Comparison of ENCODE assay signal across 7 cellular contexts in the genomic region with DNA sequence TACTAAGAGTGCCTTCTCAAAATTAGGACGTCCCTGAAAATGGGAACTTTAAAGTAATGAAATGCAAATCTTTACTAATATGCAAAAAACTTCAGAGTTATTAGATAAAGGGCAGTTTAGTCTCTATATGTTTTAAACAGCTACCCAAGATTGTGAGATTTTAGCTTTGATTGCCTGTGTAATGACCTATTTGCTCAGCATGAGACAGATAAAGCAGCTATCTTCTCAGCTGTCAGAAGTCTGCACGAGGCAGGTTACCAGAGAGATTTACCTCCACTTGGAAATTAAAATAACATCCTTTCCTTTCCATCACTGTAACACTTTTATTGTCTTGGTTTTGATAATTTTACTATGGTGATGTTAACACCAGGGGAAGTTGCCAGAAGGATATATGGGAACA.
"Had no signal": no experiment of that assay in that cellular context is flagged by ENCODE, and none has a peak within 500 bp of the region (broad histone marks: within the 10 kb centered on the region; RNA-seq: fewer than 3 reads in every experiment).

No MANE protein-coding gene starts in this region.

- H3K36me3 Mint-ChIP-seq: IgD-negative memory B cell had no signal

- H3K27me3 Mint-ChIP-seq: IgD-negative memory B cell had no signal

- H3K27ac ChIP-seq: HL-60 had no signal

- H3K4me3 Mint-ChIP-seq: GM23338, H9, HFFc6, IgD-negative memory B cell had no signal

- H3K9me3 Mint-ChIP-seq: GM23338, H9 had no signal

- H3K27ac Mint-ChIP-seq: GM23338, H9, HFFc6, IgD-negative memory B cell had no signal

- H3K4me3 ChIP-seq: GM23338 had no signal

- H2AFZ ChIP-seq: GM23338 had no signal

- H3K4me1 Mint-ChIP-seq: IgD-negative memory B cell had no signal

- DNase-seq: H9, HCEC 1CT, HFFc6 had no signal

- H3K4me2 ChIP-seq: GM23338 had no signal

- ATAC-seq: GM23338, HepG2 had no signal
